ENCODE assay signal across 18 cellular contexts in the genomic region with DNA sequence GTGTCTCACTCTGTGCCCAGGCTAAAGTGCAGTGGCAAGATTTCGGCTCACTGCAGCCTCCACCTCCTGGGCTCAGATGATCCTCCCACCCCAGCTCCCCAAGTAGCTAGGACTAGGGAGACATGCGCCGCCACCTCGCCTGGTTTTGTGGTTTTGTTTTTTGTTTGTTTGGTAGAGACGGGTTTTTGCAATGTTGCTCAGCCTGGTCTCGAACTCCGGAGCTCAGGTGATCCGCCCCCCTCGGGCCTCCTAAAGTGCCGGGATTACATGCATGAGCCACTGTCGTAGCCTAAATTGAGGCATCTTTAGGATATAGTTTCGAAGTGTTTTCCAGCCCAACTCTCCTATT. TPM values are rescaled to one million over a fixed set of nuclear protein-coding genes. Genes with fewer than 3 reads are reported as not detected.
A peak's percentile ranks its signal among the peaks of the same experiment; 100 is the strongest.
DNase-seq lines count a peak whose midpoint lies in the region; ATAC-seq and TF ChIP-seq lines count a peak whose summit lies in the region.
"Had no signal": no experiment of that assay in that cellular context is flagged by ENCODE, and none has a peak within 500 bp of the region (broad histone marks: within the 10 kb centered on the region; RNA-seq: fewer than 3 reads in every experiment).

No MANE protein-coding gene starts in this region.

- DNase-seq in Right ventricle myocardium superior (no peak), cardiac septum (ENCODE audit: low spot score) (no peak), globus pallidus (ENCODE audit: low spot score) (peak; percentile 5), psoas muscle (no peak), aorta (no peak), NCI-H748 (lab: John Stamatoyannopoulos, UW; ENCODE audit: unreplicated experiment) (no peak), SHP77 treated with DMSO at 0.1 percent for 48 hours (lab: John Stamatoyannopoulos, UW) (no peak)
- DNase-seq: activated CD4-positive, alpha-beta T cell treated with anti-CD3 and anti-CD28 coated beads, Interleukin-2, amount 10 ng/mL, durations not matched to agents 24 days and 14 days; activated naive CD4-positive, alpha-beta T cell; cortex of kidney; DMS153; H7; NCI-H1694; stimulated activated CD4-positive, alpha-beta T cell treated with anti-CD3 and anti-CD28 coated beads, Interleukin-4, amount 100 ng/mL, for 24 hours had no signal

- H3K27me3 ChIP-seq in psoas muscle (ENCODE audit: insufficient read depth in 3 of 3, low read length in 2 of 3) (no peaks in the 10 kb centered on the region), aorta (ENCODE audit: control insufficient read depth in 1 of 2, insufficient read depth in 2 of 2, low read length in 1 of 2) (no peaks in the 10 kb centered on the region)

- H3K4me3 ChIP-seq in psoas muscle, result peak overlapping the region; percentile 73
- H3K4me3 ChIP-seq in aorta (ENCODE audit: low read length in 2 of 2), result peak overlapping the region; percentile 48 to 93

- H3K36me3 ChIP-seq in psoas muscle (ENCODE audit: insufficient read depth in 1 of 2, low read depth in 1 of 2) (no peaks in the 10 kb centered on the region), aorta (ENCODE audit: control insufficient read depth in 1 of 2, insufficient read depth in 2 of 2, low read length in 1 of 2) (no peaks in the 10 kb centered on the region)

- TF ChIP-seq CTCF in psoas muscle (IDR thresholded peaks at IDR 0.05), result no peak

- WGBS in psoas muscle, 3 donors, result 14 to 21% (median 18%) methylated on average over 12 of the region's 12 CpGs
- 9 to 23% methylated on average over 12 of the region's 12 CpGs for WGBS in aorta, 2 donors

- intact Hi-C loops in Right ventricle myocardium superior (cut with DNase I), result no loop called here
- intact Hi-C loops in cardiac septum (cut with DNase I), result loop anchor here (5.0 kb wide), 1 partner anchor 119 kb away; no protein-coding TSS in a partner anchor
- intact Hi-C loops in psoas muscle (cut with DNase I), result no loop called here
- intact Hi-C loops in aorta (cut with DNase I), result no loop called here

- H3K9me3 ChIP-seq in psoas muscle, result no peaks in the 10 kb centered on the region
- H3K9me3 ChIP-seq in aorta (ENCODE audit: control insufficient read depth, low read length), result no peaks in the 10 kb centered on the region

- no peaks in the 10 kb centered on the region for H3K4me1 ChIP-seq in psoas muscle
- no peaks in the 10 kb centered on the region for H3K4me1 ChIP-seq in aorta (ENCODE audit: control insufficient read depth in 1 of 2, insufficient read depth in 2 of 2, low read length in 2 of 2)

- H3K27ac ChIP-seq in psoas muscle (peak overlapping the region; percentile 78), aorta (ENCODE audit: low read depth in 1 of 2, low read length in 2 of 2) (no peak overlapping the region)

- ATAC-seq in Right ventricle myocardium superior (ENCODE audit: poor library complexity), result peak; percentile 24
- peak in 1 of 4 donors; percentile 23 for ATAC-seq in psoas muscle
- no peak for ATAC-seq in aorta (ENCODE audit: low FRiP score)
- no peak for ATAC-seq in GM18502 (IDR thresholded peaks at IDR 0.05; ENCODE audit: poor library complexity, unreplicated experiment)

RNA-seq across cellular contexts. Expression of a gene that starts 0.8 kb away (rescaled TPM):
- total RNA-seq in Right ventricle myocardium superior (1.8 TPM), cardiac septum (1.4 TPM), psoas muscle (1 to 10 TPM; 1.0 to 3.1 (median 1.6) TPM), aorta (1 to 10 TPM; 5.6 to 6.3 TPM)
- polyA plus RNA-seq in psoas muscle (1 to 10 TPM in 1 of 3 donors, under 1 TPM in 1, not detected in 1; 0.10 to 1.2 TPM), aorta (1 to 10 TPM in 1 of 2 donors, not detected in 1; 1.1 TPM)
- total RNA-seq: activated CD4-positive, alpha-beta T cell treated with anti-CD3 and anti-CD28 coated beads, Interleukin-2, amount 10 ng/mL, durations not matched to agents 24 days and 14 days; fibroblast of villous mesenchyme; H7; kidney epithelial cell had no signal

RNA-seq across cellular contexts. Expression of a gene that starts 47.4 kb away (rescaled TPM):
- not detected for total RNA-seq in Right ventricle myocardium superior
- not detected for total RNA-seq in cardiac septum
- not detected for total RNA-seq in psoas muscle
- not detected for polyA plus RNA-seq in psoas muscle
- total RNA-seq in aorta, result not detected
- polyA plus RNA-seq in aorta, result not detected
- total RNA-seq: activated CD4-positive, alpha-beta T cell treated with anti-CD3 and anti-CD28 coated beads, Interleukin-2, amount 10 ng/mL, durations not matched to agents 24 days and 14 days; fibroblast of villous mesenchyme; H7; kidney epithelial cell; temporal lobe had no signal
